26 cellular contexts compared by ENCODE assay signal in genomic region chr2:134109246-134109645, GRCh38.
"Had no signal": no experiment of that assay in that cellular context is flagged by ENCODE, and none has a peak within 500 bp of the region (broad histone marks: within the 10 kb centered on the region; RNA-seq: fewer than 3 reads in every experiment).

No MANE protein-coding gene starts in this region.

- H3K36me3 ChIP-seq: stomach, suprapubic skin, thoracic aorta, thyroid gland, tibial artery, tibial nerve, transverse colon, upper lobe of left lung, upper lobe of right lung, uterus, vagina had no signal

- H3K4me1 ChIP-seq: suprapubic skin, testis, thyroid gland, tibial artery, tibial nerve, transverse colon, upper lobe of left lung, upper lobe of right lung, uterus, vagina had no signal

- DNase-seq: stimulated activated CD4-positive, alpha-beta T cell treated with anti-CD3 and anti-CD28 coated beads, Interleukin-2, amount 100 ng/mL, for 48 hours; stimulated activated CD4-positive, alpha-beta T cell treated with anti-CD3 and anti-CD28 coated beads, Interleukin-4, amount 100 ng/mL, for 1 hour; stimulated activated CD4-positive, alpha-beta T cell treated with anti-CD3 and anti-CD28 coated beads, Interleukin-4, amount 100 ng/mL, for 24 hours; stimulated activated CD4-positive, alpha-beta T cell treated with anti-CD3 and anti-CD28 coated beads, Interleukin-4, amount 100 ng/mL, for 4 hours; stimulated activated CD8-positive, alpha-beta memory T cell treated with anti-CD3 and anti-CD28 coated beads, Interleukin-4, amount 100 ng/mL, for 48 hours; stimulated activated naive B cell treated with anti-CD40 and anti-IgM and Interleukin-4, amounts not matched to agents 10 μg/mL and 1 μg/mL and 100 μg/mL, for 72 hours; stimulated activated naive CD4-positive, alpha-beta T cell; stimulated activated naive CD4-positive, alpha-beta T cell treated with Interleukin-2 at 50 U/mL for 16 hours; stimulated activated naive CD8-positive, alpha-beta T cell treated with anti-CD3 and anti-CD28 coated beads, Interleukin-15, amount 100 ng/mL, for 72 hours; stimulated activated naive CD8-positive, alpha-beta T cell treated with anti-CD3 and anti-CD28 coated beads, Interleukin-15, Interleukin-2, amounts not matched to agents 100 U/mL and 50 U/mL, for 24 hours; stomach; substantia nigra; thyroid gland; tibial artery; transverse colon; trophoblast cell; upper lobe of right lung; uterus had no signal

- H3K27me3 ChIP-seq: stomach, suprapubic skin, testis, thyroid gland, tibial artery, tibial nerve, transverse colon, upper lobe of left lung, upper lobe of right lung, uterus, vagina had no signal

- H3K9me3 ChIP-seq: suprapubic skin, testis, thyroid gland, upper lobe of left lung, upper lobe of right lung, vagina had no signal

- H3K27ac ChIP-seq: stomach, suprapubic skin, testis, thoracic aorta, thyroid gland, tibial artery, tibial nerve, transverse colon, upper lobe of left lung, upper lobe of right lung, uterus, vagina had no signal

- H3K4me3 ChIP-seq: stomach, suprapubic skin, thoracic aorta, thyroid gland, tibial artery, tibial nerve, transverse colon, upper lobe of left lung, upper lobe of right lung, uterus, vagina had no signal

- ATAC-seq: stimulated activated effector memory CD8-positive, alpha-beta T cell treated with anti-CD3 and anti-CD28 coated beads, Interleukin-12 subunit alpha, Interleukin-12 subunit beta, amount 100 ng/mL, for 72 hours; stimulated activated memory B cell treated with anti-CD40 and anti-IgM and Interleukin-4, amounts not matched to agents 10 μg/mL and 1 μg/mL and 100 μg/mL, for 72 hours; stimulated activated naive B cell treated with anti-CD40 and anti-IgM and Interleukin-4, amounts not matched to agents 10 μg/mL and 1 μg/mL and 100 μg/mL, for 72 hours; stimulated activated naive CD8-positive, alpha-beta T cell treated with anti-CD3 and anti-CD28 coated beads, Interleukin-15, amount 100 ng/mL, for 72 hours; stimulated activated naive CD8-positive, alpha-beta T cell treated with anti-CD3 and anti-CD28 coated beads, Interleukin-15, Interleukin-2, amounts not matched to agents 100 U/mL and 50 U/mL, for 24 hours; upper lobe of right lung had no signal
